In the genomic region with DNA sequence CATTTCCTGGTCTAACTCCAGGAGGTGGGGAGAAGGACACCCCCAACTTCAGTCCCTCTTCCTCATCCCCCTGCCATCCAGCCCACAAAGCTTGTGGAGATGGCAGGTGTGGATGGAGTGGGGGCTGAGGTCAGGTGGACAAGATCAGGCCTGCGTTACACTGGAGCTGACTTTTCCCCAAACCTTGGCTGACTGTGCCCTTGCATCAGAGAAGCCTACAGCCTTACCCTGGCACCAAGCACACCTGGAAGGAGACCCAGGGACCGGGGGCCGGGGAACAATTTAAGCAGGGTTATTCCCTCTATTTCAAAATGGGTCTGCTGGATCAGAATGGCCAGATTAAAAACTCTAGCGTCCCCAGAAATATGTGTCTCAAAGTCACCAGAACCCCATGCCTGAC, we compare ENCODE assay signal across 8 cellular contexts. TPM values are rescaled to one million over a fixed set of nuclear protein-coding genes. Genes with fewer than 3 reads are reported as not detected.
A peak's percentile ranks its signal among the peaks of the same experiment; 100 is the strongest.
DNase-seq lines count a peak whose midpoint lies in the region; ATAC-seq and TF ChIP-seq lines count a peak whose summit lies in the region.

No MANE protein-coding gene starts in this region.

- intact Hi-C loops in heart right ventricle (cut with DNase I): loop anchor here (1.0 to 5.0 kb wide), 5 partner anchors 29 to 37 kb away; no protein-coding TSS in a partner anchor
- intact Hi-C loops in Right ventricle myocardium inferior (cut with DNase I): loop anchor here (1.0 to 2.0 kb wide), 3 partner anchors 21 to 35 kb away; no protein-coding TSS in a partner anchor
- intact Hi-C loops in colonic mucosa (cut with DNase I): loop anchor here (2.0 kb wide), 1 partner anchor 33 kb away; no protein-coding TSS in a partner anchor

- H3K4me3 Mint-ChIP-seq in activated naive CD8-positive, alpha-beta T cell: peak overlapping the region; percentile 42
- peak overlapping the region; percentile 36 for H3K4me3 Mint-ChIP-seq in type B pancreatic cell

- H3K27ac ChIP-seq in heart right ventricle: peak overlapping the region in 7 of 10 donors; percentile 14 to 94 (median 88)
- peak overlapping the region; percentile 78 for H3K27ac ChIP-seq in layer of hippocampus (ENCODE audit: low read depth, low read length)
- H3K27ac ChIP-seq in colonic mucosa: no peak overlapping the region

- H3K27me3 ChIP-seq in heart right ventricle (no peaks in the 10 kb centered on the region), layer of hippocampus (ENCODE audit: control insufficient read depth, insufficient read depth, low read length) (no peaks in the 10 kb centered on the region), colonic mucosa (no peaks in the 10 kb centered on the region)

- H3K4me1 ChIP-seq in heart right ventricle: peaks cover 30 to 82% (median 64%) of the 10 kb centered on the region in 9 donors
- peaks cover 7% of the 10 kb centered on the region for H3K4me1 ChIP-seq in colonic mucosa

- DNase-seq in heart right ventricle: no peak
- DNase-seq in Right ventricle myocardium inferior (ENCODE audit: missing footprints): no peak
- DNase-seq in type B pancreatic cell (ENCODE audit: extremely low spot score, unreplicated experiment): no peak
- no peak for DNase-seq in middle frontal gyrus (ENCODE audit: extremely low spot score, low spot score)
- DNase-seq in colonic mucosa: no peak

- WGBS in heart right ventricle, 2 donors: 83 to 87% methylated on average over 4 of the region's 4 CpGs

- H3K36me3 Mint-ChIP-seq in activated naive CD8-positive, alpha-beta T cell: no peaks in the 10 kb centered on the region
- no peaks in the 10 kb centered on the region for H3K36me3 Mint-ChIP-seq in type B pancreatic cell

- H3K9me3 ChIP-seq in heart right ventricle (no peaks in the 10 kb centered on the region), colonic mucosa (no peaks in the 10 kb centered on the region)

- no peak overlapping the region for H3K27ac Mint-ChIP-seq in activated naive CD8-positive, alpha-beta T cell
- no peak overlapping the region for H3K27ac Mint-ChIP-seq in type B pancreatic cell

- no peak overlapping the region for H3K9ac ChIP-seq in colonic mucosa (ENCODE audit: low read depth in 2 of 2, low read length in 2 of 2)

- H3K4me3 ChIP-seq in heart right ventricle (no peak overlapping the region), colonic mucosa (no peak overlapping the region)

- no peak for ATAC-seq in heart right ventricle
- ATAC-seq in Right ventricle myocardium inferior: no peak
- ATAC-seq in GM18867 (IDR thresholded peaks at IDR 0.05; ENCODE audit: unreplicated experiment): no peak

- H3K36me3 ChIP-seq in heart right ventricle (no peaks in the 10 kb centered on the region), colonic mucosa (no peaks in the 10 kb centered on the region)

- H3K27me3 Mint-ChIP-seq in activated naive CD8-positive, alpha-beta T cell: no peaks in the 10 kb centered on the region
- peaks cover 4% of the 10 kb centered on the region for H3K27me3 Mint-ChIP-seq in type B pancreatic cell

- TF ChIP-seq CTCF in heart right ventricle (IDR thresholded peaks at IDR 0.05) (no peak), type B pancreatic cell (conservative IDR thresholded peaks at IDR 0.05) (no peak), colonic mucosa (IDR thresholded peaks at IDR 0.05) (no peak)

- H3K9me3 Mint-ChIP-seq in activated naive CD8-positive, alpha-beta T cell (ENCODE audit: low read depth): no peaks in the 10 kb centered on the region
- no peaks in the 10 kb centered on the region for H3K9me3 Mint-ChIP-seq in type B pancreatic cell

- H3K4me1 Mint-ChIP-seq in activated naive CD8-positive, alpha-beta T cell (ENCODE audit: low read depth): peaks cover 37% of the 10 kb centered on the region
- peaks cover 40% of the 10 kb centered on the region for H3K4me1 Mint-ChIP-seq in type B pancreatic cell (ENCODE audit: unreplicated experiment)

RNA-seq across cellular contexts. Expression of a gene that starts 14.4 kb away (rescaled TPM):
- 10 to 100 TPM; 17.6 to 47.3 (median 32.2) TPM for total RNA-seq in heart right ventricle
- 10 to 100 TPM; 31.3 to 48.3 TPM for polyA plus RNA-seq in heart right ventricle
- total RNA-seq in Right ventricle myocardium inferior: 31.7 TPM
- total RNA-seq in type B pancreatic cell (ENCODE audit: low replicate concordance): 21.6 and 42.5 TPM in 2 replicates
- total RNA-seq in colonic mucosa: 10 to 100 TPM; 23.8 to 28.5 TPM
